In genomic region chr2:25543939-25544338, GRCh38 we compare ENCODE assay signal across 22 cellular contexts.
DNase-seq lines count a peak whose midpoint lies in the region; ATAC-seq and TF ChIP-seq lines count a peak whose summit lies in the region.
"Had no signal": no experiment of that assay in that cellular context is flagged by ENCODE, and none has a peak within 500 bp of the region (broad histone marks: within the 10 kb centered on the region; RNA-seq: fewer than 3 reads in every experiment).

No MANE protein-coding gene starts in this region.

- no peaks in the 10 kb centered on the region for H3K9me3 Mint-ChIP-seq in activated CD8-positive, alpha-beta memory T cell treated with anti-CD3 and anti-CD28 coated beads, Interleukin-2, amount 10 ng/mL, durations not matched to agents 7 days and 5 days (ENCODE audit: low read depth)
- H3K9me3 Mint-ChIP-seq in nephron progenitor cell, result no peaks in the 10 kb centered on the region
- H3K9me3 Mint-ChIP-seq: CD8-positive, alpha-beta T cell had no signal

- peak; percentile 53 for ATAC-seq in activated CD8-positive, alpha-beta memory T cell treated with anti-CD3 and anti-CD28 coated beads, Interleukin-2, amount 10 ng/mL, durations not matched to agents 7 days and 5 days
- no peak for ATAC-seq in activated CD4-positive, CD25-positive, alpha-beta regulatory T cell treated with anti-CD3 and anti-CD28 coated beads, Interleukin-2, amount 50 U/mL, for 24 hours
- ATAC-seq: CD8-positive, alpha-beta T cell; Right ventricle myocardium inferior had no signal

- H3K4me1 ChIP-seq in NT2/D1 (ENCODE audit: insufficient read depth, insufficient read length), result no peaks in the 10 kb centered on the region

- peaks cover 24% of the 10 kb centered on the region for H3K4me1 Mint-ChIP-seq in activated CD8-positive, alpha-beta memory T cell treated with anti-CD3 and anti-CD28 coated beads, Interleukin-2, amount 10 ng/mL, durations not matched to agents 7 days and 5 days
- peaks cover 10% of the 10 kb centered on the region for H3K4me1 Mint-ChIP-seq in nephron progenitor cell

- H3K27ac Mint-ChIP-seq in activated CD8-positive, alpha-beta memory T cell treated with anti-CD3 and anti-CD28 coated beads, Interleukin-2, amount 10 ng/mL, durations not matched to agents 7 days and 5 days, result peak overlapping the region; percentile 56
- H3K27ac Mint-ChIP-seq in nephron progenitor cell, result peak overlapping the region; percentile 53
- H3K27ac Mint-ChIP-seq: CD8-positive, alpha-beta T cell had no signal

- H3K27ac ChIP-seq in dorsolateral prefrontal cortex, result no peak overlapping the region

- H3K36me3 ChIP-seq in NT2/D1 (ENCODE audit: insufficient read depth, insufficient read length, low read length), result no peaks in the 10 kb centered on the region

- H3K4me3 Mint-ChIP-seq in activated CD8-positive, alpha-beta memory T cell treated with anti-CD3 and anti-CD28 coated beads, Interleukin-2, amount 10 ng/mL, durations not matched to agents 7 days and 5 days, result no peak overlapping the region
- no peak overlapping the region for H3K4me3 Mint-ChIP-seq in nephron progenitor cell
- H3K4me3 Mint-ChIP-seq: CD8-positive, alpha-beta T cell had no signal

- H3K36me3 Mint-ChIP-seq in activated CD8-positive, alpha-beta memory T cell treated with anti-CD3 and anti-CD28 coated beads, Interleukin-2, amount 10 ng/mL, durations not matched to agents 7 days and 5 days, result peaks cover 2% of the 10 kb centered on the region
- H3K36me3 Mint-ChIP-seq in nephron progenitor cell (ENCODE audit: low read depth), result no peaks in the 10 kb centered on the region

- DNase-seq in activated CD8-positive, alpha-beta memory T cell treated with anti-CD3 and anti-CD28 coated beads, Interleukin-2, amount 10 ng/mL, durations not matched to agents 7 days and 5 days, result peak; percentile 56
- no peak for DNase-seq in activated CD8-positive, alpha-beta memory T cell treated with anti-CD3 and anti-CD28 coated beads for 24 hours
- DNase-seq in NT2/D1 (ENCODE audit: low read depth, low spot score), result no peak
- no peak for DNase-seq in nephron progenitor cell
- peak; percentile 28 for DNase-seq in renal cortical epithelial cell (ENCODE audit: low read depth)
- no peak for DNase-seq in dorsolateral prefrontal cortex
- DNase-seq in GM13976 (ENCODE audit: low spot score), result no peak
- DNase-seq: AML-193; C1 segment of cervical spinal cord; Calu3; CD8-positive, alpha-beta T cell; DMS153; GOT3; HCEC 1CT; Karpas-422; NCI-H1694; NCI-H2081; NCI-H2171; NCI-H345; NCI-H526 had no signal

- H3K27me3 ChIP-seq in NT2/D1 (ENCODE audit: insufficient read depth, insufficient read length) (no peaks in the 10 kb centered on the region), dorsolateral prefrontal cortex (no peaks in the 10 kb centered on the region)

- TF ChIP-seq CTCF in nephron progenitor cell (IDR thresholded peaks at IDR 0.05), result no peak
- TF ChIP-seq CTCF in dorsolateral prefrontal cortex (IDR thresholded peaks at IDR 0.05 in 54 of 56, conservative IDR thresholded peaks at IDR 0.05 in 2 of 56; ENCODE audit: low read depth in 1 of 56, partially characterized antibody in 56 of 56), result no peak
- TF ChIP-seq CTCF in GM13976 (IDR thresholded peaks at IDR 0.05; ENCODE audit: borderline replicate concordance, control extremely low read depth, extremely low read depth, insufficient read depth, missing control alignments), result no peak

- no peaks in the 10 kb centered on the region for H3K9me3 ChIP-seq in NT2/D1 (ENCODE audit: insufficient read depth, low read length)

- H3K9ac ChIP-seq in NT2/D1 (ENCODE audit: insufficient read length, low read depth), result peak overlapping the region; percentile 45

- in situ Hi-C loops in GM13976 (cut with MboI; ENCODE audit: low sequenced_read_pairs, unreplicated experiment), result no loop called here

- CTCF ChIA-PET in activated CD8-positive, alpha-beta memory T cell treated with anti-CD3 and anti-CD28 coated beads, Interleukin-2, amount 10 ng/mL, durations not matched to agents 7 days and 5 days (lab: Charles Lee), result interaction anchor here (2.3 to 2.6 kb wide), 2 partner anchors 10 to 14 kb away, joined by 6 to 12 read pairs; no protein-coding TSS in a partner anchor

- intact Hi-C loops in dorsolateral prefrontal cortex (cut with DNase I), result no loop called here

- no peaks in the 10 kb centered on the region for H3K27me3 Mint-ChIP-seq in activated CD8-positive, alpha-beta memory T cell treated with anti-CD3 and anti-CD28 coated beads, Interleukin-2, amount 10 ng/mL, durations not matched to agents 7 days and 5 days
- H3K27me3 Mint-ChIP-seq in nephron progenitor cell (ENCODE audit: low read depth, poor library complexity), result peaks cover 3% of the 10 kb centered on the region

- H3K4me3 ChIP-seq in NT2/D1 (ENCODE audit: insufficient read length, low read depth), result no peak overlapping the region
- H3K4me3 ChIP-seq in dorsolateral prefrontal cortex, result no peak overlapping the region

Comparison
In these comparisons a context has a peak if more than half of its experiments do, and no peak if none do; other contexts are left out.
1. DNase-seq: peak in activated CD8-positive, alpha-beta memory T cell treated with anti-CD3 and anti-CD28 coated beads, Interleukin-2, amount 10 ng/mL, durations not matched to agents 7 days and 5 days (single experiment) and renal cortical epithelial cell (single experiment); none in activated CD8-positive, alpha-beta memory T cell treated with anti-CD3 and anti-CD28 coated beads for 24 hours (single experiment), NT2/D1 (single experiment), nephron progenitor cell (single experiment), dorsolateral prefrontal cortex (0 of 10) and GM13976 (single experiment).